ENCODE assay signal across 23 cellular contexts in genomic region chr2:151634726-151635467, GRCh38.
DNase-seq lines count a peak whose midpoint lies in the region; ATAC-seq, FAIRE-seq and TF ChIP-seq lines count a peak whose summit lies in the region.
"Had no signal": no experiment of that assay in that cellular context is flagged by ENCODE, and none has a peak within 500 bp of the region (broad histone marks: within the 10 kb centered on the region; RNA-seq: fewer than 3 reads in every experiment).

No MANE protein-coding gene starts in this region.

- TF ChIP-seq POLR2A in GM18505 (IDR thresholded peaks at IDR 0.05; ENCODE audit: borderline replicate concordance, extremely low read depth, insufficient read depth, insufficient read length): no peak

- H4K20me1 ChIP-seq in Karpas-422 (ENCODE audit: insufficient read depth, low read depth, low read length): no peaks in the 10 kb centered on the region

- H3K9me3 ChIP-seq in Karpas-422 (ENCODE audit: low read length): no peaks in the 10 kb centered on the region
- H3K9me3 ChIP-seq: SJCRH30 had no signal

- FAIRE-seq in bronchial epithelial cell (lab: Jason Lieb, UNC): no peak
- FAIRE-seq: A204.1 had no signal

- no peaks in the 10 kb centered on the region for H3K27me3 ChIP-seq in bronchial epithelial cell (ENCODE audit: control insufficient read depth, insufficient read depth, low read length)
- H3K27me3 ChIP-seq in Karpas-422 (ENCODE audit: low read length): no peaks in the 10 kb centered on the region
- H3K27me3 ChIP-seq: SJCRH30 had no signal

- no peaks in the 10 kb centered on the region for H3K9me2 ChIP-seq in Karpas-422 (replicated peaks; ENCODE audit: insufficient read depth, low read length)

- no peak overlapping the region for H3K4me2 ChIP-seq in Karpas-422 (ENCODE audit: low read depth, low read length, poor library complexity, severe bottlenecking)
- H3K4me2 ChIP-seq: KMS-11 had no signal

- no peak overlapping the region for H2AFZ ChIP-seq in Karpas-422 (ENCODE audit: low read length)

- no peaks in the 10 kb centered on the region for H3K79me2 ChIP-seq in Karpas-422 (ENCODE audit: low read length)

- H3K36me3 ChIP-seq in bronchial epithelial cell (ENCODE audit: control insufficient read depth, insufficient read depth, low read length) (no peaks in the 10 kb centered on the region), Karpas-422 (ENCODE audit: insufficient read depth, low read length) (no peaks in the 10 kb centered on the region)

- no peak overlapping the region for H3K9ac ChIP-seq in Karpas-422 (ENCODE audit: low read length)
- H3K9ac ChIP-seq: KMS-11 had no signal

- H3K4me1 ChIP-seq in Karpas-422 (ENCODE audit: low read length): peaks cover 11% of the 10 kb centered on the region; the same call in 1 of the 2 replicates
- H3K4me1 ChIP-seq: SJCRH30 had no signal

- TF ChIP-seq CTCF in bronchial epithelial cell (IDR thresholded peaks at IDR 0.05; ENCODE audit: insufficient read depth, low read length, severe bottlenecking): no peak
- TF ChIP-seq CTCF in coronary artery (IDR thresholded peaks at IDR 0.05): no peak

- H3K27ac ChIP-seq in substantia nigra (ENCODE audit: low read depth, low read length, poor library complexity, severe bottlenecking) (no peak overlapping the region), Karpas-422 (ENCODE audit: low read length) (no peak overlapping the region), coronary artery (no peak overlapping the region)
- H3K27ac ChIP-seq: C4-2B, HL-60, KMS-11, SJCRH30 had no signal

- H3K4me3 ChIP-seq in bronchial epithelial cell (ENCODE audit: low read depth, low read length) (no peak overlapping the region), Karpas-422 (ENCODE audit: low read length) (no peak overlapping the region), coronary artery (no peak overlapping the region)
- H3K4me3 ChIP-seq: SJCRH30 had no signal

- ATAC-seq in GM18505 (IDR thresholded peaks at IDR 0.05; ENCODE audit: unreplicated experiment): no peak
- ATAC-seq: Panc1 had no signal

- DNase-seq in EL (peak; percentile 7), HT1080 (ENCODE audit: low read depth) (peak; percentile 26), bronchial epithelial cell (ENCODE audit: low read depth) (peak; percentile 67), kidney glomerular epithelial cell (lab: John Stamatoyannopoulos, UW) (peak; percentile 57), substantia nigra (lab: John Stamatoyannopoulos, UW) (no peak), Karpas-422 (no peak), coronary artery (ENCODE audit: low spot score) (no peak)
- DNase-seq: Calu3; CD8-positive, alpha-beta memory T cell; DMS153; GDM1; MV-4-11; NCI-H1105 treated with DMSO at 0.1 percent for 48 hours; NCI-H2029 treated with DMSO at 0.1 percent for 48 hours; NCI-H524 treated with DMSO at 0.1 percent for 48 hours; NCI-H82; SJCRH30 had no signal

Comparison
In these comparisons a context has a peak if more than half of its experiments do, and no peak if none do; other contexts are left out.
1. DNase-seq: peak in EL (single experiment), HT1080 (single experiment), bronchial epithelial cell (single experiment) and kidney glomerular epithelial cell (single experiment); none in substantia nigra (0 of 49), Karpas-422 (single experiment) and coronary artery (single experiment).